9 cellular contexts compared by ENCODE assay signal in genomic region chr6:27505209-27506027, GRCh38. TPM values are rescaled to one million over a fixed set of nuclear protein-coding genes. Genes with fewer than 3 reads are reported as not detected.
DNase-seq lines count a peak whose midpoint lies in the region; ATAC-seq and TF ChIP-seq lines count a peak whose summit lies in the region.
"Had no signal": no experiment of that assay in that cellular context is flagged by ENCODE, and none has a peak within 500 bp of the region (broad histone marks: within the 10 kb centered on the region; RNA-seq: fewer than 3 reads in every experiment).

No MANE protein-coding gene starts in this region.

- no peak overlapping the region for H2AK5ac ChIP-seq in trophoblast cell (ENCODE audit: low read length)

- H3K4me1 ChIP-seq in trophoblast cell (ENCODE audit: control insufficient read depth in 1 of 2, insufficient read depth in 2 of 2, low read length in 2 of 2) (no peaks in the 10 kb centered on the region), upper lobe of right lung (no peaks in the 10 kb centered on the region)

- H3K23ac ChIP-seq in trophoblast cell (ENCODE audit: low read length): no peak overlapping the region

- no peak overlapping the region for H3K4me2 ChIP-seq in trophoblast cell (ENCODE audit: low read length)

- no peak overlapping the region for H2AFZ ChIP-seq in trophoblast cell (ENCODE audit: insufficient read depth, low read length, poor library complexity)

- H3K9me3 ChIP-seq in trophoblast cell (ENCODE audit: insufficient read depth, low read depth, low read length): no peaks in the 10 kb centered on the region
- H3K9me3 ChIP-seq in upper lobe of right lung: no peaks in the 10 kb centered on the region

- no peak overlapping the region for H4K91ac ChIP-seq in trophoblast cell (ENCODE audit: low read depth, low read length)

- no peak overlapping the region for H2BK120ac ChIP-seq in trophoblast cell (ENCODE audit: insufficient read depth, low read length, poor library complexity)

- H3K79me2 ChIP-seq in trophoblast cell (ENCODE audit: control insufficient read depth, insufficient read depth, low read length, poor library complexity): peaks cover 1% of the 10 kb centered on the region

- peak overlapping the region; percentile 50 for H3K4me3 Mint-ChIP-seq in WTC11

- intact Hi-C loops in upper lobe of right lung (cut with DNase I): no loop called here

- no peak overlapping the region for H4K12ac ChIP-seq in trophoblast cell (ENCODE audit: low read depth, low read length)

- H3K4me3 ChIP-seq in NB4 (ENCODE audit: low read depth, low read length) (no peak overlapping the region), trophoblast cell (ENCODE audit: low read depth, low read length) (no peak overlapping the region), upper lobe of right lung (no peak overlapping the region)

- POLR2A ChIA-PET in WTC11 (lab: Charles Lee): no interaction called here

- no peaks in the 10 kb centered on the region for H3K9me3 Mint-ChIP-seq in WTC11

- no peak for TF ChIP-seq POLR2A in NB4 (IDR thresholded peaks at IDR 0.05; ENCODE audit: extremely low read depth, insufficient read length)

- H3K79me1 ChIP-seq in trophoblast cell (ENCODE audit: low read length): peaks cover 2% of the 10 kb centered on the region

- H3K36me3 ChIP-seq in trophoblast cell (ENCODE audit: control insufficient read depth in 1 of 2, insufficient read depth in 2 of 2, low read length in 2 of 2) (no peaks in the 10 kb centered on the region), upper lobe of right lung (no peaks in the 10 kb centered on the region)

- peaks cover 8% of the 10 kb centered on the region; the same call in 1 of the 2 replicates for H3K27me3 Mint-ChIP-seq in WTC11 (ENCODE audit: low read depth)

- H3K27ac ChIP-seq in trophoblast cell (ENCODE audit: low read depth, low read length) (no peak overlapping the region), upper lobe of right lung (no peak overlapping the region)

- peak; percentile 87 for ATAC-seq in WTC11
- ATAC-seq in HG03025 (IDR thresholded peaks at IDR 0.05; ENCODE audit: low FRiP score, unreplicated experiment): no peak
- no peak for ATAC-seq in HG02938 (IDR thresholded peaks at IDR 0.05; ENCODE audit: unreplicated experiment)
- ATAC-seq in upper lobe of right lung: no peak
- ATAC-seq: left colon had no signal

- CTCF ChIA-PET in WTC11 (lab: Charles Lee): interaction anchor here (1.0 to 2.6 kb wide), 4 partner anchors 10 to 267 kb away, joined by 4 to 16 read pairs (median 4); no protein-coding TSS in a partner anchor

- H3K27ac Mint-ChIP-seq in WTC11: peak overlapping the region; percentile 36

- no peaks in the 10 kb centered on the region for H3K36me3 Mint-ChIP-seq in WTC11

- H4K8ac ChIP-seq in trophoblast cell (ENCODE audit: low read depth, low read length): no peak overlapping the region

- H2BK12ac ChIP-seq in trophoblast cell (ENCODE audit: low read length): no peak overlapping the region

- no peak overlapping the region for H3K4ac ChIP-seq in trophoblast cell (ENCODE audit: low read depth, low read length)

- WGBS in trophoblast cell (ENCODE audit: extremely low coverage, insufficient coverage, insufficient read length): no CpG with 5 or more reads among the region's 20 CpGs

- H3K27me3 ChIP-seq in trophoblast cell (ENCODE audit: insufficient read depth, low read length) (no peaks in the 10 kb centered on the region), upper lobe of right lung (peaks cover 41% of the 10 kb centered on the region)

- peaks cover 26% of the 10 kb centered on the region for H3K4me1 Mint-ChIP-seq in WTC11

- H3K14ac ChIP-seq in trophoblast cell (ENCODE audit: low read length): no peak overlapping the region

- TF ChIP-seq CTCF in NB4 (IDR thresholded peaks at IDR 0.05; ENCODE audit: low read depth, low read length) (no peak), WTC11 (IDR thresholded peaks at IDR 0.05) (no peak), upper lobe of right lung (IDR thresholded peaks at IDR 0.05) (no peak)

- DNase-seq in DMS 273 treated with DMSO at 0.1 percent for 48 hours (lab: John Stamatoyannopoulos, UW) (peak; percentile 71), NB4 (ENCODE audit: low read depth) (peak; percentile 54), WTC11 (ENCODE audit: low spot score) (peak; percentile 91), dermis blood vessel endothelial cell (peak; percentile 43), trophoblast cell (peak; percentile 19 to 52), upper lobe of right lung (no peak)

- no peak overlapping the region for H2BK5ac ChIP-seq in trophoblast cell (ENCODE audit: low read depth, low read length, poor library complexity)

- H3K18ac ChIP-seq in trophoblast cell (ENCODE audit: low read length): no peak overlapping the region

- no peak overlapping the region for H3K9ac ChIP-seq in trophoblast cell (ENCODE audit: low read length)

TF ChIP-seq in WTC11, 78 proteins besides CTCF, POLR2A, EP300 and RAD21:
- TF ChIP-seq GABPB1 (CRISPR knock-in tag; IDR thresholded peaks at IDR 0.05) (peak; percentile 76), EMX1 (CRISPR knock-in tag; IDR thresholded peaks at IDR 0.05) (0 out of 2 replicates have a peak, but pooled peaks have one; percentile 33), TEAD1 (CRISPR knock-in tag; IDR thresholded peaks at IDR 0.05) (0 out of 2 replicates have a peak, but pooled peaks have one; percentile 31), NFE2L1 (CRISPR knock-in tag; IDR thresholded peaks at IDR 0.05) (no peak), ZNF232 (CRISPR knock-in tag; IDR thresholded peaks at IDR 0.05) (no peak), CREM (CRISPR knock-in tag; IDR thresholded peaks at IDR 0.05) (0 out of 2 replicates have a peak, but pooled peaks have one; percentile 24), HMGXB4 (CRISPR knock-in tag; IDR thresholded peaks at IDR 0.05) (peak; percentile 83)
TF ChIP-seq in WTC11: peak in this region for 5.

RNA-seq across cellular contexts. Expression of gene ZNF184, which starts 32.5 kb away (rescaled TPM):
- total RNA-seq in WTC11 (2021) (6.7 to 7.1 TPM (median 7.0 TPM) in 3 replicates), dermis blood vessel endothelial cell (6.4 and 7.5 TPM in 2 replicates), upper lobe of right lung (6.8 TPM)
- polyA plus RNA-seq in trophoblast cell (2013): 6.0 and 6.4 TPM in 2 replicates
